31 cellular contexts compared by ENCODE assay signal in the genomic region with DNA sequence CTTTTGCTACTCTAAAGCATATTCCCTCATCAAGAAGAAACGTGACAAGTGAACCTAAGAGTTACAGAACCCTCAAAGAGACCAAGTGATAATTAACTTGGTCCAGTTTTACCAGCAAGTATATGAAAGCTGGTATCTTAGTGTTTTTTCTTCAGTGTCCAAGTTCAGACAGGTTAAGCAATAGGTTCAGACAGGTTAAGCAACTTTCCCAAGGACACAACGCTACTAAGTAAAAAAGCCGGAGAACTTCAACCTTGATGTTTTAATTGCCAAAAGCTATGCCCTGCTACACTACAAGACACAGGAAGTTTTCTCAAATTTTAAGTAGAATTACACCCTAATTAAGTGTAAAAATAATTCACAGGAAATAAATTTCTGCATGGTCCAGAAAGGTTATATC.
"Had no signal": no experiment of that assay in that cellular context is flagged by ENCODE, and none has a peak within 500 bp of the region (broad histone marks: within the 10 kb centered on the region; RNA-seq: fewer than 3 reads in every experiment).

No MANE protein-coding gene starts in this region.

- H3K27ac Mint-ChIP-seq: activated CD4-positive, alpha-beta memory T cell treated with anti-CD3 and anti-CD28 coated beads, Interleukin-2, amount 10 ng/mL, durations not matched to agents 7 days and 5 days; activated CD8-positive, alpha-beta memory T cell treated with anti-CD3 and anti-CD28 coated beads, Interleukin-2, amount 10 ng/mL, durations not matched to agents 7 days and 5 days; activated naive CD4-positive, alpha-beta T cell treated with anti-CD3 and anti-CD28 coated beads, Interleukin-2, amount 10 ng/mL, durations not matched to agents 7 days and 5 days; activated naive CD8-positive, alpha-beta T cell; activated naive CD8-positive, alpha-beta T cell treated with anti-CD3 and anti-CD28 coated beads, Interleukin-2, amount 50 U/mL, for 24 hours had no signal

- H3K4me1 ChIP-seq: SJCRH30 had no signal

- ATAC-seq: activated CD8-positive, alpha-beta memory T cell treated with anti-CD3 and anti-CD28 coated beads, Interleukin-2, amount 10 ng/mL, durations not matched to agents 7 days and 5 days; activated naive CD8-positive, alpha-beta T cell treated with anti-CD3 and anti-CD28 coated beads, Interleukin-2, amount 50 U/mL, for 24 hours; Panc1 had no signal

- DNase-seq: activated CD4-positive, alpha-beta memory T cell treated with anti-CD3 and anti-CD28 coated beads, Interleukin-2, amount 10 ng/mL, durations not matched to agents 7 days and 5 days; activated CD4-positive, alpha-beta T cell treated with anti-CD3 and anti-CD28 coated beads for 1 hour; activated CD4-positive, alpha-beta T cell treated with anti-CD3 and anti-CD28 coated beads for 48 hours; activated CD4-positive, CD25-positive, alpha-beta regulatory T cell; activated CD8-positive, alpha-beta memory T cell treated with anti-CD3 and anti-CD28 coated beads for 24 hours; activated CD8-positive, alpha-beta memory T cell treated with anti-CD3 and anti-CD28 coated beads, Interleukin-2, amount 10 ng/mL, durations not matched to agents 7 days and 5 days; activated CD8-positive, alpha-beta memory T cell treated with anti-CD3 and anti-CD28 coated beads, Interleukin-2, amount 50 U/mL, for 48 hours; activated effector memory CD4-positive, alpha-beta T cell treated with Interleukin-2 at 50 U/mL for 16 hours; activated naive CD4-positive, alpha-beta T cell treated with anti-CD3 and anti-CD28 coated beads, Interleukin-2, amount 10 ng/mL, durations not matched to agents 7 days and 5 days; activated naive CD8-positive, alpha-beta T cell treated with anti-CD3 and anti-CD28 coated beads, Interleukin-2, amount 50 U/mL, for 24 hours; activated T-cell treated with anti-CD3 and anti-CD28 coated beads, Interleukin-2, amount 50 U/mL, for 48 hours; amniotic stem cell; aorta; Karpas-422; KBM-7; MG63; NCI-H1048; NCI-H1105 treated with DMSO at 0.1 percent for 48 hours; NCI-H1436; NCI-H1694; NCI-H1930; NCI-H2081 treated with DMSO at 0.1 percent for 48 hours; NCI-H345; NCI-H524 treated with DMSO at 0.1 percent for 48 hours; SHP77; SJCRH30; T1000; WERI-Rb-1 had no signal

- H3K27me3 ChIP-seq: MG63, SJCRH30 had no signal

- H3K4me1 Mint-ChIP-seq: activated CD4-positive, alpha-beta memory T cell treated with anti-CD3 and anti-CD28 coated beads, Interleukin-2, amount 10 ng/mL, durations not matched to agents 7 days and 5 days; activated CD8-positive, alpha-beta memory T cell treated with anti-CD3 and anti-CD28 coated beads, Interleukin-2, amount 10 ng/mL, durations not matched to agents 7 days and 5 days; activated naive CD4-positive, alpha-beta T cell treated with anti-CD3 and anti-CD28 coated beads, Interleukin-2, amount 10 ng/mL, durations not matched to agents 7 days and 5 days; activated naive CD8-positive, alpha-beta T cell treated with anti-CD3 and anti-CD28 coated beads, Interleukin-2, amount 50 U/mL, for 24 hours had no signal

- H3K27me3 Mint-ChIP-seq: activated CD4-positive, alpha-beta memory T cell treated with anti-CD3 and anti-CD28 coated beads, Interleukin-2, amount 10 ng/mL, durations not matched to agents 7 days and 5 days; activated CD8-positive, alpha-beta memory T cell treated with anti-CD3 and anti-CD28 coated beads, Interleukin-2, amount 10 ng/mL, durations not matched to agents 7 days and 5 days; activated naive CD4-positive, alpha-beta T cell treated with anti-CD3 and anti-CD28 coated beads, Interleukin-2, amount 10 ng/mL, durations not matched to agents 7 days and 5 days; activated naive CD8-positive, alpha-beta T cell; activated naive CD8-positive, alpha-beta T cell treated with anti-CD3 and anti-CD28 coated beads, Interleukin-2, amount 50 U/mL, for 24 hours had no signal

- H3K36me3 Mint-ChIP-seq: activated naive CD4-positive, alpha-beta T cell treated with anti-CD3 and anti-CD28 coated beads, Interleukin-2, amount 10 ng/mL, durations not matched to agents 7 days and 5 days had no signal

- H3K4me3 Mint-ChIP-seq: activated CD4-positive, alpha-beta memory T cell treated with anti-CD3 and anti-CD28 coated beads, Interleukin-2, amount 10 ng/mL, durations not matched to agents 7 days and 5 days; activated CD8-positive, alpha-beta memory T cell treated with anti-CD3 and anti-CD28 coated beads, Interleukin-2, amount 10 ng/mL, durations not matched to agents 7 days and 5 days; activated naive CD4-positive, alpha-beta T cell treated with anti-CD3 and anti-CD28 coated beads, Interleukin-2, amount 10 ng/mL, durations not matched to agents 7 days and 5 days; activated naive CD8-positive, alpha-beta T cell; activated naive CD8-positive, alpha-beta T cell treated with anti-CD3 and anti-CD28 coated beads, Interleukin-2, amount 50 U/mL, for 24 hours had no signal

- H3K27ac ChIP-seq: SJCRH30, SK-N-MC, WERI-Rb-1 had no signal

- H3K4me3 ChIP-seq: MG63, SJCRH30, SK-N-MC had no signal

- H3K36me3 ChIP-seq: MG63, SJCRH30, WERI-Rb-1 had no signal
